In genomic region chr13:42377640-42378382, GRCh38 we compare ENCODE assay signal across 9 cellular contexts.
DNase-seq lines count a peak whose midpoint lies in the region; ATAC-seq, FAIRE-seq and TF ChIP-seq lines count a peak whose summit lies in the region.
"Had no signal": no experiment of that assay in that cellular context is flagged by ENCODE, and none has a peak within 500 bp of the region (broad histone marks: within the 10 kb centered on the region; RNA-seq: fewer than 3 reads in every experiment).

No MANE protein-coding gene starts in this region.

- peak overlapping the region; percentile 43 for H3K27ac Mint-ChIP-seq in astrocyte (ENCODE audit: unreplicated experiment)

- H3K4me2 ChIP-seq in Karpas-422 (ENCODE audit: low read depth, low read length, poor library complexity, severe bottlenecking) (peak overlapping the region; percentile 66), astrocyte (ENCODE audit: low read length) (no peak overlapping the region)

- no peaks in the 10 kb centered on the region for H3K4me1 Mint-ChIP-seq in astrocyte (ENCODE audit: low read depth, unreplicated experiment)

- H3K27me3 ChIP-seq in Karpas-422 (ENCODE audit: low read length) (peaks cover 3% of the 10 kb centered on the region; the same call in 1 of the 2 replicates), astrocyte (ENCODE audit: insufficient read depth, low read length) (no peaks in the 10 kb centered on the region), thyroid gland (no peaks in the 10 kb centered on the region)

- no peaks in the 10 kb centered on the region for H3K9me2 ChIP-seq in Karpas-422 (replicated peaks; ENCODE audit: insufficient read depth, low read length)

- H3K4me3 ChIP-seq in Karpas-422 (ENCODE audit: low read length): peak overlapping the region; percentile 34
- H3K4me3 ChIP-seq in astrocyte (ENCODE audit: insufficient read depth, low read depth, low read length): no peak overlapping the region
- no peak overlapping the region for H3K4me3 ChIP-seq in thyroid gland (replicated peaks in 1 of 3)

- peaks cover 7% of the 10 kb centered on the region for H3K27me3 Mint-ChIP-seq in astrocyte (ENCODE audit: low read depth, unreplicated experiment)

- WGBS in thyroid gland, 2 donors: 47 to 57% methylated on average over 4 of the region's 4 CpGs

- TF ChIP-seq POLR2A in erythroblast (IDR thresholded peaks at IDR 0.05; ENCODE audit: low read length) (no peak), thyroid gland (IDR thresholded peaks at IDR 0.05) (no peak)

- H3K36me3 ChIP-seq in Karpas-422 (ENCODE audit: insufficient read depth, low read length) (no peaks in the 10 kb centered on the region; the same call in 1 of the 2 replicates), astrocyte (ENCODE audit: insufficient read depth, low read length) (no peaks in the 10 kb centered on the region), thyroid gland (no peaks in the 10 kb centered on the region)

- H3K79me2 ChIP-seq in Karpas-422 (ENCODE audit: low read length) (no peaks in the 10 kb centered on the region), astrocyte (ENCODE audit: insufficient read depth, low read length) (no peaks in the 10 kb centered on the region)

- no peak for TF ChIP-seq CTCF in astrocyte (IDR thresholded peaks at IDR 0.05; ENCODE audit: insufficient read depth, low read depth, low read length)
- no peak for TF ChIP-seq CTCF in thyroid gland (IDR thresholded peaks at IDR 0.05)

- H4K20me1 ChIP-seq in Karpas-422 (ENCODE audit: insufficient read depth, low read depth, low read length) (no peaks in the 10 kb centered on the region), astrocyte (ENCODE audit: insufficient read depth, low read length) (no peaks in the 10 kb centered on the region)

- intact Hi-C loops in thyroid gland (cut with DNase I): no loop called here

- peaks cover 9% of the 10 kb centered on the region for H3K9me3 Mint-ChIP-seq in astrocyte (ENCODE audit: unreplicated experiment)

- peaks cover 77% of the 10 kb centered on the region for H3K4me1 ChIP-seq in Karpas-422 (ENCODE audit: low read length)
- no peaks in the 10 kb centered on the region for H3K4me1 ChIP-seq in astrocyte (ENCODE audit: insufficient read depth, low read length)
- H3K4me1 ChIP-seq in thyroid gland: no peaks in the 10 kb centered on the region

- H3K9ac ChIP-seq in Karpas-422 (ENCODE audit: low read length) (peak overlapping the region; percentile 11; the same call in 1 of the 2 replicates), astrocyte (ENCODE audit: low read length) (no peak overlapping the region)

- H3K27ac ChIP-seq in Karpas-422 (ENCODE audit: low read length) (peak overlapping the region; percentile 97), astrocyte (ENCODE audit: low read depth, low read length) (no peak overlapping the region), thyroid gland (no peak overlapping the region)

- ATAC-seq in GM18511 (IDR thresholded peaks at IDR 0.05; ENCODE audit: unreplicated experiment): peak; percentile 83
- peak; percentile 82 for ATAC-seq in GM21619 (IDR thresholded peaks at IDR 0.05; ENCODE audit: unreplicated experiment)

- H3K4me3 Mint-ChIP-seq in astrocyte (ENCODE audit: unreplicated experiment): no peak overlapping the region

- FAIRE-seq in astrocyte (lab: Jason Lieb, UNC): no peak
- FAIRE-seq: endothelial cell of umbilical vein had no signal

- H3K36me3 Mint-ChIP-seq in astrocyte (ENCODE audit: low read depth, unreplicated experiment): peaks cover 3% of the 10 kb centered on the region

- H3K9me3 ChIP-seq in Karpas-422 (ENCODE audit: low read length) (peaks cover 4% of the 10 kb centered on the region), astrocyte (ENCODE audit: insufficient read depth, low read depth, low read length) (peaks cover 4% of the 10 kb centered on the region), thyroid gland (no peaks in the 10 kb centered on the region)

- H2AFZ ChIP-seq in Karpas-422 (ENCODE audit: low read length) (no peak overlapping the region), astrocyte (ENCODE audit: low read depth, low read length) (no peak overlapping the region)

- DNase-seq in Karpas-422 (peak; percentile 99), astrocyte (ENCODE audit: low read depth) (no peak), erythroblast (lab: John Stamatoyannopoulos, UW) (no peak), NCI-H1092 treated with DMSO at 0.1 percent for 48 hours (lab: John Stamatoyannopoulos, UW) (no peak), NCI-H1417 treated with DMSO at 0.1 percent for 48 hours (lab: John Stamatoyannopoulos, UW) (no peak), thyroid gland (no peak)
